Comparison of ENCODE assay signal across 20 cellular contexts in the genomic region with DNA sequence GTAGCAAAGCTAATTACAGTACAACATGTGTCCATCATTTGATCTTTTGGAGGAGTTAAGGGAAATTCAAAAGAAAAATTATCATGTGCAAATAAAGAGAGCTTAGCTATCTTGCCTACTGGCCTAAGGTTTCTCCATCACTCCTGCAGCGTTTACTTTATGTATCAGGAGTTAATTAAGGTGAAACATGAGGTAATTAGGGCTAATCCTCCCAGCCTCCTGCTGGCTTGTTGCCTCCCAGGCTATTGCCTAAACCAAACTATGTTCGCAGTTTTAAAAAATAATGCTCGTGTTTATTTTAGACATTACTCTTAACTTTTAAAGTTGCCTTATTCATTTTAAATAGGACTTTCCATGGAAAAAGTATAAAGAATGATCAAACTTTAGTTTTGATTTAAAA.
"Had no signal": no experiment of that assay in that cellular context is flagged by ENCODE, and none has a peak within 500 bp of the region (broad histone marks: within the 10 kb centered on the region; RNA-seq: fewer than 3 reads in every experiment).

No MANE protein-coding gene starts in this region.

- H3K9me3 Mint-ChIP-seq: activated naive CD8-positive, alpha-beta T cell treated with anti-CD3 and anti-CD28 coated beads, Interleukin-2, amount 50 U/mL, for 24 hours; endodermal cell; nephron progenitor cell had no signal

- H3K27me3 Mint-ChIP-seq: activated naive CD4-positive, alpha-beta T cell treated with anti-CD3 and anti-CD28 coated beads, Interleukin-2, amount 10 ng/mL, durations not matched to agents 7 days and 5 days; activated naive CD8-positive, alpha-beta T cell treated with anti-CD3 and anti-CD28 coated beads, Interleukin-2, amount 50 U/mL, for 24 hours; brain had no signal

- DNase-seq: activated CD4-positive, alpha-beta T cell treated with anti-CD3 and anti-CD28 coated beads, Interleukin-2, amount 50 U/mL, for 1 hour; activated CD4-positive, CD25-positive, alpha-beta regulatory T cell treated with anti-CD3 and anti-CD28 coated beads, Interleukin-2, amount 50 U/mL, for 72 hours; activated CD8-positive, alpha-beta memory T cell treated with anti-CD3 and anti-CD28 coated beads, Interleukin-2, amount 50 U/mL, for 4 hours; activated effector memory CD4-positive, alpha-beta T cell treated with Interleukin-2 at 50 U/mL for 16 hours; activated naive CD4-positive, alpha-beta T cell treated with anti-CD3 and anti-CD28 coated beads, Interleukin-2, amount 10 ng/mL, durations not matched to agents 7 days and 5 days; activated naive CD8-positive, alpha-beta T cell treated with anti-CD3 and anti-CD28 coated beads, Interleukin-2, amount 50 U/mL, for 24 hours; activated T-cell treated with anti-CD3 and anti-CD28 coated beads, Interleukin-2, amount 50 U/mL, for 4 hours; anterior cingulate cortex; central memory CD4-positive, alpha-beta T cell; endodermal cell; hypothalamus; kidney; midbrain; nephron progenitor cell; retina; stimulated activated CD4-positive, alpha-beta T cell treated with anti-CD3 and anti-CD28 coated beads, Interleukin-2, amount 100 ng/mL, for 24 hours; stimulated activated naive CD4-positive, alpha-beta T cell treated with Interleukin-2 at 50 U/mL for 16 hours; thyroid gland had no signal

- H3K36me3 Mint-ChIP-seq: activated naive CD4-positive, alpha-beta T cell treated with anti-CD3 and anti-CD28 coated beads, Interleukin-2, amount 10 ng/mL, durations not matched to agents 7 days and 5 days had no signal

- H3K4me1 Mint-ChIP-seq: activated naive CD4-positive, alpha-beta T cell treated with anti-CD3 and anti-CD28 coated beads, Interleukin-2, amount 10 ng/mL, durations not matched to agents 7 days and 5 days; activated naive CD8-positive, alpha-beta T cell treated with anti-CD3 and anti-CD28 coated beads, Interleukin-2, amount 50 U/mL, for 24 hours; nephron progenitor cell had no signal

- ATAC-seq: activated naive CD8-positive, alpha-beta T cell treated with anti-CD3 and anti-CD28 coated beads, Interleukin-2, amount 50 U/mL, for 24 hours; activated T-cell treated with anti-CD3 and anti-CD28 coated beads, Interleukin-2, amount 50 U/mL, for 4 hours; left lobe of liver had no signal

- H3K4me3 Mint-ChIP-seq: activated naive CD4-positive, alpha-beta T cell treated with anti-CD3 and anti-CD28 coated beads, Interleukin-2, amount 10 ng/mL, durations not matched to agents 7 days and 5 days; activated naive CD8-positive, alpha-beta T cell treated with anti-CD3 and anti-CD28 coated beads, Interleukin-2, amount 50 U/mL, for 24 hours; activated T-cell treated with anti-CD3 and anti-CD28 coated beads, Interleukin-2, amount 50 U/mL, for 4 hours; endodermal cell; nephron progenitor cell had no signal

- H3K27ac Mint-ChIP-seq: activated naive CD4-positive, alpha-beta T cell treated with anti-CD3 and anti-CD28 coated beads, Interleukin-2, amount 10 ng/mL, durations not matched to agents 7 days and 5 days; activated naive CD8-positive, alpha-beta T cell treated with anti-CD3 and anti-CD28 coated beads, Interleukin-2, amount 50 U/mL, for 24 hours; endodermal cell; nephron progenitor cell had no signal
